Comparison of ENCODE assay signal across 21 cellular contexts in the genomic region with DNA sequence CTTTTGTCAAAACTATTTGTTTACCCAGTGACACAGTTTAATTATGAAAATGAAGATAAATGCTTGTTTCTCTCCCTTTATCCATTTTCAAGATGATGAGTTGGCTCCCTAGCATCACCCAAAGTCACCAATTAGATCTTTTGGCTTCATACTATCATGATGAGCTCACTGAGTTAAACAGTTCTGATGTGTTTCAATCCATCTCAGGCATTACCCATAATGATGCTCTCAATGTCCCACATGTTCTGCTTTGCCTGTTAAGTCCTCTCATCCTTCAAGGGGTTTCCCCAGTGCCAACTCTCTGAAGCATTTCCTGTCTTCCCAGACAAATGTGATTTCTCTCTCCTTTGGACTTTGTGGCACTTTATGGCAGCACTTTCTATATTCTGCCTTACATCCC.
"Had no signal": no experiment of that assay in that cellular context is flagged by ENCODE, and none has a peak within 500 bp of the region (broad histone marks: within the 10 kb centered on the region; RNA-seq: fewer than 3 reads in every experiment).

No MANE protein-coding gene starts in this region.

- DNase-seq: effector memory CD4-positive, alpha-beta T cell; foreskin fibroblast; head of caudate nucleus; kidney; left colon; left ventricle myocardium superior; mesenchymal stem cell; midbrain; naive B cell; occipital lobe; pancreas; right cardiac atrium; small intestine; stimulated activated CD4-positive, alpha-beta T cell treated with anti-CD3 and anti-CD28 coated beads, Interleukin-2, amount 100 ng/mL, for 48 hours; stimulated activated naive CD8-positive, alpha-beta T cell treated with anti-CD3 and anti-CD28 coated beads, Interleukin-15, Interleukin-2, amounts not matched to agents 100 U/mL and 50 U/mL, for 24 hours; thyroid gland had no signal

- ATAC-seq: esophagus mucosa; left colon; left ventricle myocardium superior; pancreas; right cardiac atrium; stimulated activated effector memory CD8-positive, alpha-beta T cell treated with anti-CD3 and anti-CD28 coated beads, Interleukin-12 subunit alpha, Interleukin-12 subunit beta, amount 100 ng/mL, for 72 hours; stimulated activated naive CD8-positive, alpha-beta T cell treated with anti-CD3 and anti-CD28 coated beads, Interleukin-15, Interleukin-2, amounts not matched to agents 100 U/mL and 50 U/mL, for 24 hours had no signal

- H2AFZ ChIP-seq: hepatocyte had no signal

- H3K27ac ChIP-seq: hepatocyte, pancreas, suprapubic skin, thyroid gland had no signal

- H3K4me1 ChIP-seq: pancreas, suprapubic skin, thyroid gland had no signal

- H3K9me3 ChIP-seq: pancreas, suprapubic skin, thyroid gland had no signal

- H3K4me2 ChIP-seq: hepatocyte had no signal

- H3K36me3 ChIP-seq: pancreas, suprapubic skin, thyroid gland had no signal

- H3K4me3 ChIP-seq: hepatocyte, lung, pancreas, suprapubic skin, thyroid gland had no signal

- H3K27me3 ChIP-seq: hepatocyte, pancreas, suprapubic skin, thyroid gland had no signal
